37 cellular contexts compared by ENCODE assay signal in the genomic region with DNA sequence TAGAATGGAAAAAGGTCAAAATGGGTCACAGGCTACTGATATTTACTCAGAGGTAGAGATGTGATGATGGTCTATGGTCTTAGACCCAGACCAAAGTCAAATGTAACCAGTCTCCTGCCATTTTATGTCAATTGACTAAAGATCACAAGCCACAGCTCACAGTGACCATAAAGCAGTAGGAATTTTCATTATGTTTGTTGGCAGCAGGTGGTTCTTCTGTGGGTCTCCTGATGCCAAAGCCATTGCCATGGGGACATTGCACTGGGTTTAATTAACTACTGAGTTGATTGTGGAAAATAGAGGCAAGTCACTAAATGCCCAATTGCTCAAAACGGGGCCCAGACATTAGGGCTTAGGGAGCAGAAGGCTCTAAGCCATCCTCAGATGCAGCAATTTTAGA. TPM values are rescaled to one million over a fixed set of nuclear protein-coding genes. Genes with fewer than 3 reads are reported as not detected.
"Had no signal": no experiment of that assay in that cellular context is flagged by ENCODE, and none has a peak within 500 bp of the region (broad histone marks: within the 10 kb centered on the region; RNA-seq: fewer than 3 reads in every experiment).

A gene with protein sequence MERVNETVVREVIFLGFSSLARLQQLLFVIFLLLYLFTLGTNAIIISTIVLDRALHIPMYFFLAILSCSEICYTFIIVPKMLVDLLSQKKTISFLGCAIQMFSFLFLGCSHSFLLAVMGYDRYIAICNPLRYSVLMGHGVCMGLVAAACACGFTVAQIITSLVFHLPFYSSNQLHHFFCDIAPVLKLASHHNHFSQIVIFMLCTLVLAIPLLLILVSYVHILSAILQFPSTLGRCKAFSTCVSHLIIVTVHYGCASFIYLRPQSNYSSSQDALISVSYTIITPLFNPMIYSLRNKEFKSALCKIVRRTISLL (minus strand): TSS at position 101 of the 400 bp plus-strand sequence. CDS start 5,371 bp downstream, outside the sequence.

- H3K4me1 Mint-ChIP-seq: activated CD4-positive, alpha-beta memory T cell treated with anti-CD3 and anti-CD28 coated beads, Interleukin-2, amount 10 ng/mL, durations not matched to agents 7 days and 5 days; activated CD4-positive, alpha-beta T cell treated with anti-CD3 and anti-CD28 coated beads, Interleukin-2, amount 10 ng/mL, durations not matched to agents 7 days and 5 days; activated naive CD8-positive, alpha-beta T cell treated with anti-CD3 and anti-CD28 coated beads, Interleukin-2, amount 50 U/mL, for 24 hours; brain had no signal

- H3K36me3 Mint-ChIP-seq: brain had no signal

- H3K9me3 ChIP-seq: adrenal gland, colonic mucosa, esophagus squamous epithelium had no signal

- H3K4me3 ChIP-seq: adrenal gland, breast epithelium, cardiac muscle cell, colonic mucosa, esophagus squamous epithelium, gastroesophageal sphincter, heart right ventricle had no signal

- H3K36me3 ChIP-seq: adrenal gland, breast epithelium, cardiac muscle cell, colonic mucosa, esophagus squamous epithelium, gastroesophageal sphincter, heart right ventricle had no signal

- H3K27me3 Mint-ChIP-seq: activated CD4-positive, alpha-beta memory T cell treated with anti-CD3 and anti-CD28 coated beads, Interleukin-2, amount 10 ng/mL, durations not matched to agents 7 days and 5 days; activated CD4-positive, alpha-beta T cell treated with anti-CD3 and anti-CD28 coated beads, Interleukin-2, amount 10 ng/mL, durations not matched to agents 7 days and 5 days had no signal

- H3K4me1 ChIP-seq: adrenal gland, breast epithelium, colonic mucosa, esophagus squamous epithelium, gastroesophageal sphincter had no signal

- H3K27me3 ChIP-seq: adrenal gland, breast epithelium, cardiac muscle cell, colonic mucosa, esophagus squamous epithelium, gastroesophageal sphincter, heart right ventricle had no signal

- H3K27ac ChIP-seq: adrenal gland, breast epithelium, cardiac muscle cell, colonic mucosa, epithelial cell of prostate, esophagus squamous epithelium, gastroesophageal sphincter, heart right ventricle had no signal

- DNase-seq: activated CD4-positive, alpha-beta memory T cell treated with anti-CD3 and anti-CD28 coated beads, Interleukin-2, amount 10 ng/mL, durations not matched to agents 7 days and 5 days; activated CD4-positive, alpha-beta T cell treated with anti-CD3 and anti-CD28 coated beads for 1 hour; activated CD4-positive, alpha-beta T cell treated with anti-CD3 and anti-CD28 coated beads for 4 hours; activated CD4-positive, alpha-beta T cell treated with anti-CD3 and anti-CD28 coated beads, Interleukin-2, amount 10 ng/mL, durations not matched to agents 7 days and 5 days; activated CD4-positive, alpha-beta T cell treated with anti-CD3 and anti-CD28 coated beads, Interleukin-2, amount 50 U/mL, for 4 hours; activated CD8-positive, alpha-beta memory T cell treated with anti-CD3 and anti-CD28 coated beads, Interleukin-2, amount 50 U/mL, for 48 hours; activated gamma-delta T cell; activated naive CD4-positive, alpha-beta T cell treated with anti-CD3 and anti-CD28 coated beads, Interleukin-2, amount 50 U/mL, for 16 hours; activated naive CD4-positive, alpha-beta T cell treated with Interleukin-2 at 50 U/mL for 16 hours; activated naive CD8-positive, alpha-beta T cell treated with anti-CD3 and anti-CD28 coated beads, Interleukin-2, amount 50 U/mL, for 24 hours; activated T-cell treated with anti-CD3 and anti-CD28 coated beads for 4 hours; activated T-cell treated with anti-CD3 and anti-CD28 coated beads, Interleukin-2, amount 50 U/mL, for 24 hours; activated T-cell treated with anti-CD3 and anti-CD28 coated beads, Interleukin-2, amount 50 U/mL, for 72 hours; adrenal gland; amygdala; aorta; central memory CD4-positive, alpha-beta T cell; cerebellar nuclear complex; colonic mucosa; effector CD8-positive, alpha-beta T cell; esophagus squamous epithelium; foreskin melanocyte; heart right ventricle; T-helper 1 cell; T-helper 2 cell had no signal

- H3K4me3 Mint-ChIP-seq: activated CD4-positive, alpha-beta memory T cell treated with anti-CD3 and anti-CD28 coated beads, Interleukin-2, amount 10 ng/mL, durations not matched to agents 7 days and 5 days; activated CD4-positive, alpha-beta T cell treated with anti-CD3 and anti-CD28 coated beads, Interleukin-2, amount 10 ng/mL, durations not matched to agents 7 days and 5 days; activated naive CD8-positive, alpha-beta T cell; activated naive CD8-positive, alpha-beta T cell treated with anti-CD3 and anti-CD28 coated beads, Interleukin-2, amount 50 U/mL, for 24 hours; activated T-cell treated with anti-CD3 and anti-CD28 coated beads, Interleukin-2, amount 50 U/mL, for 24 hours; activated T-cell treated with anti-CD3 and anti-CD28 coated beads, Interleukin-2, amount 50 U/mL, for 72 hours; brain had no signal

- H3K27ac Mint-ChIP-seq: activated CD4-positive, alpha-beta memory T cell treated with anti-CD3 and anti-CD28 coated beads, Interleukin-2, amount 10 ng/mL, durations not matched to agents 7 days and 5 days; activated CD4-positive, alpha-beta T cell treated with anti-CD3 and anti-CD28 coated beads, Interleukin-2, amount 10 ng/mL, durations not matched to agents 7 days and 5 days; activated naive CD8-positive, alpha-beta T cell; activated naive CD8-positive, alpha-beta T cell treated with anti-CD3 and anti-CD28 coated beads, Interleukin-2, amount 50 U/mL, for 24 hours; activated T-cell treated with anti-CD3 and anti-CD28 coated beads, Interleukin-2, amount 50 U/mL, for 24 hours; activated T-cell treated with anti-CD3 and anti-CD28 coated beads, Interleukin-2, amount 50 U/mL, for 72 hours; brain had no signal

- ATAC-seq: activated naive CD8-positive, alpha-beta T cell treated with anti-CD3 and anti-CD28 coated beads, Interleukin-2, amount 50 U/mL, for 24 hours; activated T-cell treated with anti-CD3 and anti-CD28 coated beads, Interleukin-2, amount 50 U/mL, for 72 hours; gastroesophageal sphincter; heart right ventricle had no signal

RNA-seq across cellular contexts. Expression of the gene that starts here (rescaled TPM):
- total RNA-seq: activated CD4-positive, alpha-beta memory T cell treated with anti-CD3 and anti-CD28 coated beads, Interleukin-2, amount 10 ng/mL, durations not matched to agents 7 days and 5 days; activated CD4-positive, alpha-beta T cell treated with anti-CD3 and anti-CD28 coated beads, Interleukin-2, amount 10 ng/mL, durations not matched to agents 7 days and 5 days; activated T-cell treated with anti-CD3 and anti-CD28 coated beads, Interleukin-2, amount 50 U/mL, for 72 hours; adrenal gland; aorta; breast epithelium; cardiac muscle cell; colonic mucosa; dermis microvascular lymphatic vessel endothelial cell; endothelial cell of umbilical vein; esophagus squamous epithelium; fibroblast of lung; fibroblast of villous mesenchyme; gastroesophageal sphincter; glomerular endothelial cell; heart right ventricle had no signal
- polyA plus RNA-seq: adrenal gland, aorta, cardiac muscle cell, endothelial cell of umbilical vein, esophagus, fibroblast of lung, heart right ventricle had no signal
